Comparison of ENCODE assay signal across 19 cellular contexts in genomic region chr18:63708650-63709049, GRCh38. TPM values are rescaled to one million over a fixed set of nuclear protein-coding genes. Genes with fewer than 3 reads are reported as not detected.
DNase-seq lines count a peak whose midpoint lies in the region; ATAC-seq and TF ChIP-seq lines count a peak whose summit lies in the region.
"Had no signal": no experiment of that assay in that cellular context is flagged by ENCODE, and none has a peak within 500 bp of the region (broad histone marks: within the 10 kb centered on the region; RNA-seq: fewer than 3 reads in every experiment).

No MANE protein-coding gene starts in this region.

- no peaks in the 10 kb centered on the region for H3K23me2 ChIP-seq in H9 (ENCODE audit: insufficient read length, low read depth, low read length, poor library complexity, severe bottlenecking)

- no peak overlapping the region for H2BK20ac ChIP-seq in H9 (ENCODE audit: low read depth, low read length, poor library complexity, severe bottlenecking)

- peak overlapping the region; percentile 90 for H3K27ac ChIP-seq in brain microvascular endothelial cell
- H3K27ac ChIP-seq in H9 (ENCODE audit: insufficient read length, low read depth, low read length): no peak overlapping the region
- no peak overlapping the region for H3K27ac ChIP-seq in testis
- H3K27ac ChIP-seq: BLaER1, body of pancreas, parathyroid adenoma had no signal

- DNase-seq in AG10803 (ENCODE audit: low read depth) (peak; percentile 72), LHCN-M2 (ENCODE audit: low read depth) (peak; percentile 75), brain microvascular endothelial cell (peak; percentile 87), kidney epithelial cell (ENCODE audit: low read depth) (peak; percentile 14), H9 (no peak), testis (no peak)
- DNase-seq in stimulated activated naive CD4-positive, alpha-beta T cell (lab: John Stamatoyannopoulos, UW): no peak
- DNase-seq: activated CD4-positive, alpha-beta memory T cell treated with anti-CD3 and anti-CD28 coated beads, Interleukin-2, amount 10 ng/mL, durations not matched to agents 7 days and 5 days; activated effector memory CD4-positive, alpha-beta T cell treated with Interleukin-2 at 50 U/mL for 16 hours; body of pancreas; effector CD4-positive, alpha-beta T cell; SHP77 treated with DMSO at 0.1 percent for 48 hours; substantia nigra had no signal

- H4K20me1 ChIP-seq in H9 (ENCODE audit: control insufficient read depth, insufficient read depth, insufficient read length): no peaks in the 10 kb centered on the region
- H4K20me1 ChIP-seq: BLaER1 had no signal

- H3K4me3 Mint-ChIP-seq in H9: no peak overlapping the region
- H3K4me3 Mint-ChIP-seq: activated CD4-positive, alpha-beta memory T cell treated with anti-CD3 and anti-CD28 coated beads, Interleukin-2, amount 10 ng/mL, durations not matched to agents 7 days and 5 days had no signal

- H2BK120ac ChIP-seq in H9 (ENCODE audit: low read depth, low read length, poor library complexity, severe bottlenecking): no peak overlapping the region

- H3T11ph ChIP-seq in H9 (ENCODE audit: low read length): no peak overlapping the region

- H3K9me3 ChIP-seq in H9 (ENCODE audit: control insufficient read depth, low read depth, low read length) (peaks cover 2% of the 10 kb centered on the region), testis (no peaks in the 10 kb centered on the region)
- H3K9me3 ChIP-seq: body of pancreas had no signal

- H3K4me3 ChIP-seq in AG10803 (ENCODE audit: low read length) (no peak overlapping the region), brain microvascular endothelial cell (ENCODE audit: low read depth, low read length) (no peak overlapping the region), kidney epithelial cell (ENCODE audit: low read depth, low read length) (no peak overlapping the region), testis (no peak overlapping the region)
- H3K4me3 ChIP-seq: BLaER1, body of pancreas had no signal

- no peaks in the 10 kb centered on the region for H3K4me1 Mint-ChIP-seq in H9
- H3K4me1 Mint-ChIP-seq: activated CD4-positive, alpha-beta memory T cell treated with anti-CD3 and anti-CD28 coated beads, Interleukin-2, amount 10 ng/mL, durations not matched to agents 7 days and 5 days had no signal

- H3K9me3 Mint-ChIP-seq in H9: peaks cover 9 to 12% of the 10 kb centered on the region in 2 experiments
- H3K9me3 Mint-ChIP-seq: activated CD4-positive, alpha-beta memory T cell treated with anti-CD3 and anti-CD28 coated beads, Interleukin-2, amount 10 ng/mL, durations not matched to agents 7 days and 5 days had no signal

- no peaks in the 10 kb centered on the region for H3K79me2 ChIP-seq in H9 (ENCODE audit: insufficient read depth, low read length)
- H3K79me2 ChIP-seq: parathyroid adenoma had no signal

- H3K56ac ChIP-seq in H9 (ENCODE audit: insufficient read length, low read depth, low read length): no peak overlapping the region

- H3K36me3 Mint-ChIP-seq in H9 (ENCODE audit: insufficient read depth in 1 of 3, low read depth in 3 of 3): peaks cover 0 to 4% (median 4%) of the 10 kb centered on the region in 3 experiments; a peak in 3 of 7 replicates

- TF ChIP-seq POLR2A in testis (IDR thresholded peaks at IDR 0.05): no peak

- no peak overlapping the region for H3K14ac ChIP-seq in H9 (ENCODE audit: insufficient read depth, low read length)

- in situ Hi-C loops in brain microvascular endothelial cell (cut with HindIII; ENCODE audit: low pct_ligation_motif_present, low sequenced_read_pairs): no loop called here

- no peak overlapping the region for H4K5ac ChIP-seq in H9 (ENCODE audit: insufficient read length, low read depth, low read length)

- no peaks in the 10 kb centered on the region for H3K27me3 Mint-ChIP-seq in H9 (ENCODE audit: low read depth)
- H3K27me3 Mint-ChIP-seq: activated CD4-positive, alpha-beta memory T cell treated with anti-CD3 and anti-CD28 coated beads, Interleukin-2, amount 10 ng/mL, durations not matched to agents 7 days and 5 days had no signal

- no peak overlapping the region for H3K4me2 ChIP-seq in H9 (ENCODE audit: insufficient read depth, insufficient read length, low read length)
- H3K4me2 ChIP-seq: BLaER1 had no signal

- no peak overlapping the region for H3K18ac ChIP-seq in H9 (ENCODE audit: insufficient read length, low read depth, low read length)

- no CpG with 5 or more reads among the region's 3 CpGs for WGBS in H9 (ENCODE audit: extremely low coverage, insufficient read length, low lambda C conversion rate)
- WGBS in testis, 2 donors: 76 to 88% methylated on average over 3 of the region's 3 CpGs

- no peak overlapping the region for H3K9ac ChIP-seq in H9 (ENCODE audit: extremely low read depth, insufficient read length, low read length)
- H3K9ac ChIP-seq: BLaER1, parathyroid adenoma had no signal

- H4K91ac ChIP-seq in H9 (ENCODE audit: insufficient read length, low read depth, low read length): no peak overlapping the region

- no peak overlapping the region for H3K27ac Mint-ChIP-seq in H9
- H3K27ac Mint-ChIP-seq: activated CD4-positive, alpha-beta memory T cell treated with anti-CD3 and anti-CD28 coated beads, Interleukin-2, amount 10 ng/mL, durations not matched to agents 7 days and 5 days had no signal

- H4K8ac ChIP-seq in H9 (replicated peaks; ENCODE audit: insufficient read length, low read depth, low read length): no peak overlapping the region

- ATAC-seq in GM19452 (IDR thresholded peaks at IDR 0.05; ENCODE audit: unreplicated experiment): no peak
- ATAC-seq: body of pancreas had no signal

- intact Hi-C loops in testis (cut with DNase I; ENCODE audit: low total_unique reads): no loop called here

- H2BK15ac ChIP-seq in H9 (ENCODE audit: low read depth, low read length): no peak overlapping the region

- H2AFZ ChIP-seq in H9 (ENCODE audit: low read length): no peak overlapping the region
- H2AFZ ChIP-seq: parathyroid adenoma had no signal

- TF ChIP-seq CTCF in AG10803 (conservative IDR thresholded peaks at IDR 0.05; ENCODE audit: low read length) (no peak), brain microvascular endothelial cell (IDR thresholded peaks at IDR 0.05; ENCODE audit: low read depth, low read length, missing control alignments) (no peak), kidney epithelial cell (IDR thresholded peaks at IDR 0.05; ENCODE audit: insufficient read depth, low read length, poor library complexity, severe bottlenecking) (no peak), H9 (conservative IDR thresholded peaks at IDR 0.05) (no peak), testis (IDR thresholded peaks at IDR 0.05) (no peak)

- H3K23ac ChIP-seq in H9 (ENCODE audit: insufficient read length, low read depth, low read length): no peak overlapping the region

- H3K27me3 ChIP-seq in brain microvascular endothelial cell (replicated peaks) (no peaks in the 10 kb centered on the region), kidney epithelial cell (ENCODE audit: control insufficient read depth, insufficient read depth, low read length) (no peaks in the 10 kb centered on the region), H9 (ENCODE audit: insufficient read depth, low read length) (no peaks in the 10 kb centered on the region), testis (no peaks in the 10 kb centered on the region)
- H3K27me3 ChIP-seq: BLaER1, body of pancreas had no signal

- H3K79me1 ChIP-seq in H9 (ENCODE audit: insufficient read depth, low read depth, low read length, poor library complexity, severe bottlenecking): no peaks in the 10 kb centered on the region

- H3K4ac ChIP-seq in H9 (ENCODE audit: low read depth, low read length): no peak overlapping the region

- no peak overlapping the region for H2BK5ac ChIP-seq in H9 (ENCODE audit: insufficient read length, low read length)

- no peak overlapping the region for H2BK12ac ChIP-seq in H9 (ENCODE audit: insufficient read length, low read depth, low read length)

- H2AK5ac ChIP-seq in H9 (ENCODE audit: insufficient read length, low read length): no peak overlapping the region

- H3K4me1 ChIP-seq in H9 (ENCODE audit: insufficient read depth, low read length) (no peaks in the 10 kb centered on the region), testis (no peaks in the 10 kb centered on the region)
- H3K4me1 ChIP-seq: BLaER1, body of pancreas, parathyroid adenoma had no signal

- H3K36me3 ChIP-seq in brain microvascular endothelial cell (replicated peaks): no peaks in the 10 kb centered on the region
- no peaks in the 10 kb centered on the region for H3K36me3 ChIP-seq in kidney epithelial cell (ENCODE audit: control insufficient read depth, insufficient read depth, low read length)
- H3K36me3 ChIP-seq in testis (ENCODE audit: low read depth, missing control alignments): no peaks in the 10 kb centered on the region
- H3K36me3 ChIP-seq: BLaER1 had no signal

RNA-seq across cellular contexts. Expression of gene SERPINB11, which starts 5.9 kb away (rescaled TPM):
- not detected in 2 replicates for total RNA-seq in LHCN-M2 (2014; rRNA removed)
- polyA plus RNA-seq in LHCN-M2 (2012): not detected
- total RNA-seq in kidney epithelial cell: not detected in 2 replicates
- total RNA-seq in H9 (2021): not detected in 2 replicates
- 1 to 10 TPM in 1 of 2 donors, under 1 TPM in 1; 0.50 to 2.0 TPM for total RNA-seq in testis
- polyA plus RNA-seq in testis (ENCODE audit: insufficient read depth, low read depth, low replicate concordance): 0.34 TPM
- total RNA-seq: activated CD4-positive, alpha-beta memory T cell treated with anti-CD3 and anti-CD28 coated beads, Interleukin-2, amount 10 ng/mL, durations not matched to agents 7 days and 5 days; body of pancreas; glomerular endothelial cell; MCF 10A; mucosa of gallbladder had no signal

RNA-seq across cellular contexts. Expression of gene SERPINB3, which starts 47.0 kb away (rescaled TPM):
- total RNA-seq in LHCN-M2 (2014; rRNA removed) (not detected in 2 replicates), kidney epithelial cell (not detected in 2 replicates), H9 (2021) (1.7 TPM in 2 replicates), testis (1 to 10 TPM in 1 of 2 donors, under 1 TPM in 1; 0.74 to 1.1 TPM)
- not detected for polyA plus RNA-seq in LHCN-M2 (2012)
- polyA plus RNA-seq in testis (ENCODE audit: insufficient read depth, low read depth, low replicate concordance): 2.4 TPM
- total RNA-seq: activated CD4-positive, alpha-beta memory T cell treated with anti-CD3 and anti-CD28 coated beads, Interleukin-2, amount 10 ng/mL, durations not matched to agents 7 days and 5 days; body of pancreas; glomerular endothelial cell; mucosa of gallbladder had no signal

Comparison
In these comparisons a context has a peak if more than half of its experiments do, and no peak if none do; other contexts are left out.
1. DNase-seq: peak in AG10803 (single experiment), LHCN-M2 (single experiment), brain microvascular endothelial cell (single experiment) and kidney epithelial cell (single experiment); none in H9 (single experiment), stimulated activated naive CD4-positive, alpha-beta T cell (0 of 6) and testis (single experiment).